Comparison of ENCODE assay signal across 19 cellular contexts in the genomic region with DNA sequence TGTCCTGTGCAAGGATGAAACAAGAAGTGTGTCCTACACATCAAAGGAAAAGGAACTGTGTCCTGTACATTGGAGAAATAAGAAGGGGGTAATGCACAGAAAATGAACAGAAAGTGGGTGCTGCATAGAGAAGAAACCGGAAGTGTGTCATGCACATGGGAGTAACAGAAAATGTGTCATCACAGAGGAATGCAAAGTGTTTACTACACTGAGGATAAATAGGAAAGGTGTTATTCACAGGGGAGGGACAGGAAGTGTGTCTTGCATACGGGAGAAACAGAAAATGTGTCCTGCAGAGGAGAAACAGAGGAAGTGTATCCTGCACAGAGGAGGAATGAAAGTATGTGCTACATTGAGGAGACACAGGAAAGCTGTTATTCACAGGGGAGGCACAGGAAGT.
A peak's percentile ranks its signal among the peaks of the same experiment; 100 is the strongest.
DNase-seq lines count a peak whose midpoint lies in the region; ATAC-seq, FAIRE-seq and TF ChIP-seq lines count a peak whose summit lies in the region.
"Had no signal": no experiment of that assay in that cellular context is flagged by ENCODE, and none has a peak within 500 bp of the region (broad histone marks: within the 10 kb centered on the region; RNA-seq: fewer than 3 reads in every experiment).

No MANE protein-coding gene starts in this region.

- peaks cover 7% of the 10 kb centered on the region for H3K4me1 Mint-ChIP-seq in CD8-positive, alpha-beta T cell (ENCODE audit: low read depth)
- H3K4me1 Mint-ChIP-seq: CD4-positive, CD25-positive, alpha-beta regulatory T cell had no signal

- H4K20me1 ChIP-seq in OCI-LY3 (ENCODE audit: insufficient read depth, low read length) (no peaks in the 10 kb centered on the region), endothelial cell of umbilical vein (replicated peaks; ENCODE audit: control insufficient read depth, extremely low read depth, insufficient read depth, low read length) (no peaks in the 10 kb centered on the region)
- H4K20me1 ChIP-seq: BLaER1 treated with 17β-estradiol and CSF1 and Interleukin-3, amounts not matched to agents 10 nM and 100 nM had no signal

- no peak for TF ChIP-seq POLR2A in endothelial cell of umbilical vein (IDR thresholded peaks at IDR 0.05; ENCODE audit: low read depth, low read length)

- H2BK15ac ChIP-seq in mesenchymal stem cell (ENCODE audit: low read depth, poor library complexity, severe bottlenecking): no peak overlapping the region

- H4K8ac ChIP-seq in mesenchymal stem cell (ENCODE audit: low read length): peak overlapping the region; percentile 21

- peak overlapping the region in 1 of 2 experiments; percentile 41 for H3K14ac ChIP-seq in mesenchymal stem cell (ENCODE audit: low read length in 2 of 2)

- H2BK120ac ChIP-seq in mesenchymal stem cell (ENCODE audit: low read depth, low read length): no peak overlapping the region

- H2AFZ ChIP-seq in OCI-LY3 (ENCODE audit: low read depth, low read length): 0 out of 2 replicates have a peak overlapping the region, but pooled peaks have one; percentile 30
- H2AFZ ChIP-seq in endothelial cell of umbilical vein (ENCODE audit: low read depth, low read length): no peak overlapping the region
- H2AFZ ChIP-seq in mesenchymal stem cell (ENCODE audit: low read depth, low read length): no peak overlapping the region

- H2AK5ac ChIP-seq in mesenchymal stem cell (ENCODE audit: low read length, severe bottlenecking): no peak overlapping the region

- peaks cover 18% of the 10 kb centered on the region for H3K9me3 ChIP-seq in CD8-positive, alpha-beta T cell (ENCODE audit: low read length)
- H3K9me3 ChIP-seq in OCI-LY3 (ENCODE audit: insufficient read depth, low read length) (peaks cover 16% of the 10 kb centered on the region), endothelial cell of umbilical vein (replicated peaks; ENCODE audit: control insufficient read depth, insufficient read depth, low read length) (no peaks in the 10 kb centered on the region), mesenchymal stem cell (ENCODE audit: control insufficient read depth, low read length) (no peaks in the 10 kb centered on the region)
- H3K9me3 ChIP-seq: BLaER1 treated with 17β-estradiol and CSF1 and Interleukin-3, amounts not matched to agents 10 nM and 100 nM; HAP-1 had no signal

- no peak for DNase-seq in CD8-positive, alpha-beta T cell
- DNase-seq in endothelial cell of umbilical vein (ENCODE audit: low read depth, low spot score): no peak
- no peak for DNase-seq in mesenchymal stem cell
- no peak for DNase-seq in GF-D8 (lab: John Stamatoyannopoulos, UW)
- no peak for DNase-seq in NCI-H1417 treated with DMSO at 0.1 percent for 48 hours (lab: John Stamatoyannopoulos, UW)
- no peak for DNase-seq in glomerular visceral epithelial cell (ENCODE audit: extremely low spot score)
- no peak for DNase-seq in COLO668 (lab: John Stamatoyannopoulos, UW; ENCODE audit: unreplicated experiment)
- DNase-seq: 8988T; ACHN; CD4-positive, CD25-positive, alpha-beta regulatory T cell; COR-L47; GOT3 had no signal

- no peak for FAIRE-seq in endothelial cell of umbilical vein (lab: Jason Lieb, UNC)
- FAIRE-seq: GM12878, GM18507, HepG2, HTR-8/SVneo had no signal

- no peak overlapping the region for H3K4me3 Mint-ChIP-seq in CD8-positive, alpha-beta T cell
- H3K4me3 Mint-ChIP-seq: CD4-positive, CD25-positive, alpha-beta regulatory T cell had no signal

- H2BK12ac ChIP-seq in mesenchymal stem cell (ENCODE audit: low read length in 2 of 2): peak overlapping the region in 1 of 2 experiments; percentile 63

- H4K91ac ChIP-seq in mesenchymal stem cell (ENCODE audit: low read length): no peak overlapping the region

- H3K4me1 ChIP-seq in CD8-positive, alpha-beta T cell (ENCODE audit: insufficient read depth, low read length): peaks cover 4% of the 10 kb centered on the region
- H3K4me1 ChIP-seq in OCI-LY3 (ENCODE audit: low read length): peaks cover 33% of the 10 kb centered on the region
- H3K4me1 ChIP-seq in endothelial cell of umbilical vein (ENCODE audit: control insufficient read depth, extremely low read depth, insufficient read depth, low read length): peaks cover 19% of the 10 kb centered on the region
- no peaks in the 10 kb centered on the region for H3K4me1 ChIP-seq in mesenchymal stem cell (ENCODE audit: control insufficient read depth, insufficient read depth, low read depth, low read length)
- H3K4me1 ChIP-seq: BLaER1 treated with 17β-estradiol and CSF1 and Interleukin-3, amounts not matched to agents 10 nM and 100 nM; HAP-1 had no signal

- no peaks in the 10 kb centered on the region for H3K9me1 ChIP-seq in endothelial cell of umbilical vein (replicated peaks; ENCODE audit: control insufficient read depth, extremely low read depth, insufficient read depth, low read length)

- H3K36me3 ChIP-seq in CD8-positive, alpha-beta T cell (ENCODE audit: insufficient read depth, low read length): no peaks in the 10 kb centered on the region
- peaks cover 12% of the 10 kb centered on the region for H3K36me3 ChIP-seq in OCI-LY3 (replicated peaks; ENCODE audit: low read depth, low read length)
- H3K36me3 ChIP-seq in endothelial cell of umbilical vein (ENCODE audit: control insufficient read depth in 2 of 2, extremely low read depth in 1 of 2, insufficient read depth in 2 of 2, low read length in 2 of 2): no peaks in the 10 kb centered on the region
- H3K36me3 ChIP-seq in mesenchymal stem cell (ENCODE audit: control insufficient read depth in 1 of 2, insufficient read depth in 2 of 2, low read depth in 1 of 2, low read length in 2 of 2): no peaks in the 10 kb centered on the region
- H3K36me3 ChIP-seq: BLaER1 treated with 17β-estradiol and CSF1 and Interleukin-3, amounts not matched to agents 10 nM and 100 nM; HAP-1 had no signal

- H3K27ac Mint-ChIP-seq in CD8-positive, alpha-beta T cell: no peak overlapping the region
- H3K27ac Mint-ChIP-seq: CD4-positive, CD25-positive, alpha-beta regulatory T cell had no signal

- no peaks in the 10 kb centered on the region for H3K27me3 ChIP-seq in CD8-positive, alpha-beta T cell (ENCODE audit: insufficient read depth, low read length)
- H3K27me3 ChIP-seq in OCI-LY3 (ENCODE audit: low read depth, low read length) (no peaks in the 10 kb centered on the region), endothelial cell of umbilical vein (ENCODE audit: control insufficient read depth in 2 of 2, insufficient read depth in 2 of 2, low read length in 2 of 2) (no peaks in the 10 kb centered on the region), mesenchymal stem cell (ENCODE audit: control insufficient read depth in 1 of 2, insufficient read depth in 1 of 2, low read length in 2 of 2) (no peaks in the 10 kb centered on the region)
- H3K27me3 ChIP-seq: BLaER1 treated with 17β-estradiol and CSF1 and Interleukin-3, amounts not matched to agents 10 nM and 100 nM had no signal

- intact Hi-C loops in CD8-positive, alpha-beta T cell (cut with DNase I, micrococcal nuclease): loop anchor here in 1 of 2 experiments (10.0 kb wide), 1 partner anchor 80 kb away; no protein-coding TSS in a partner anchor
- intact Hi-C loops in endothelial cell of umbilical vein (cut with micrococcal nuclease): loop anchor here (2.0 to 10.0 kb wide), 2 partner anchors 122 to 260 kb away; no protein-coding TSS in a partner anchor

- BruUV-seq in endothelial cell of umbilical vein (replicated peaks; lab: Mats Ljungman, UMichigan): no TSS peak

- no peaks in the 10 kb centered on the region for H3K79me1 ChIP-seq in mesenchymal stem cell (replicated peaks; ENCODE audit: low read length, poor library complexity, severe bottlenecking)

- H3K23ac ChIP-seq in mesenchymal stem cell (ENCODE audit: low read length in 2 of 2): no peak overlapping the region

- H3K18ac ChIP-seq in mesenchymal stem cell (ENCODE audit: low read depth in 1 of 2, low read length in 2 of 2): peak overlapping the region; percentile 43 to 76

- CTCF ChIA-PET in CD8-positive, alpha-beta T cell (lab: Charles Lee): no interaction called here
- CTCF ChIA-PET in endothelial cell of umbilical vein (lab: Charles Lee): no interaction called here

- POLR2A ChIA-PET in CD8-positive, alpha-beta T cell (lab: Charles Lee): no interaction called here
- POLR2A ChIA-PET in endothelial cell of umbilical vein (lab: Charles Lee): no interaction called here

- no peak overlapping the region for H2BK5ac ChIP-seq in mesenchymal stem cell (ENCODE audit: low read depth, low read length, poor library complexity, severe bottlenecking)

- H3K27me3 Mint-ChIP-seq in CD8-positive, alpha-beta T cell (ENCODE audit: low read depth): no peaks in the 10 kb centered on the region
- H3K27me3 Mint-ChIP-seq: CD4-positive, CD25-positive, alpha-beta regulatory T cell had no signal

- H3K4me2 ChIP-seq in OCI-LY3 (ENCODE audit: low read length) (peak overlapping the region; percentile 46), endothelial cell of umbilical vein (ENCODE audit: insufficient read depth, low read length) (peak overlapping the region; percentile 11), mesenchymal stem cell (ENCODE audit: low read length, poor library complexity, severe bottlenecking) (no peak overlapping the region)
- H3K4me2 ChIP-seq: BLaER1 treated with 17β-estradiol and CSF1 and Interleukin-3, amounts not matched to agents 10 nM and 100 nM had no signal

- dilution Hi-C loops in endothelial cell of umbilical vein (cut with MboI; ENCODE audit: extremely low pct_ligation_motif_present, low sequenced_read_pairs): no loop called here

- WGBS in mesenchymal stem cell: 14% methylated on average over 2 of the region's 2 CpGs

- ATAC-seq in CD8-positive, alpha-beta T cell: no peak
- ATAC-seq: GM12878, HepG2 had no signal

- no peak for TF ChIP-seq CTCF in CD8-positive, alpha-beta T cell (IDR thresholded peaks at IDR 0.05)
- TF ChIP-seq CTCF in OCI-LY3 (IDR thresholded peaks at IDR 0.05; ENCODE audit: low read depth, low read length): no peak
- TF ChIP-seq CTCF in endothelial cell of umbilical vein (IDR thresholded peaks at IDR 0.05; ENCODE audit: extremely low read depth in 1 of 2, insufficient read depth in 1 of 2, low read depth in 1 of 2, low read length in 2 of 2): no peak

- peak overlapping the region; percentile 5 for H3K4me3 ChIP-seq in CD8-positive, alpha-beta T cell (ENCODE audit: low read depth, low read length)
- H3K4me3 ChIP-seq in OCI-LY3 (ENCODE audit: low read length) (peak overlapping the region; percentile 29; the same call in 1 of the 2 replicates), endothelial cell of umbilical vein (replicated peaks in 1 of 3; ENCODE audit: insufficient read depth in 1 of 3, low read depth in 1 of 3, low read length in 3 of 3) (no peak overlapping the region), mesenchymal stem cell (ENCODE audit: insufficient read depth in 1 of 2, low read depth in 1 of 2, low read length in 2 of 2) (no peak overlapping the region)
- H3K4me3 ChIP-seq: BLaER1 treated with 17β-estradiol and CSF1 and Interleukin-3, amounts not matched to agents 10 nM and 100 nM; GM12878; HAP-1 had no signal

- H3K79me2 ChIP-seq in OCI-LY3 (ENCODE audit: low read length): no peaks in the 10 kb centered on the region
- H3K79me2 ChIP-seq in endothelial cell of umbilical vein (ENCODE audit: control insufficient read depth, insufficient read depth, low read length): no peaks in the 10 kb centered on the region

- peaks cover 11% of the 10 kb centered on the region for H3K9me3 Mint-ChIP-seq in CD8-positive, alpha-beta T cell

- H3K4ac ChIP-seq in mesenchymal stem cell (ENCODE audit: low read depth in 1 of 2, low read length in 2 of 2): peak overlapping the region in 1 of 2 experiments; percentile 79

- H3K9ac ChIP-seq in OCI-LY3 (ENCODE audit: low read length): no peak overlapping the region
- no peak overlapping the region for H3K9ac ChIP-seq in endothelial cell of umbilical vein (replicated peaks; ENCODE audit: extremely low read depth, insufficient read depth, low read length)
- no peak overlapping the region for H3K9ac ChIP-seq in mesenchymal stem cell (ENCODE audit: low read length)
- H3K9ac ChIP-seq: BLaER1 treated with 17β-estradiol and CSF1 and Interleukin-3, amounts not matched to agents 10 nM and 100 nM had no signal

- no peak overlapping the region for H3K27ac ChIP-seq in CD8-positive, alpha-beta T cell (ENCODE audit: low read depth, low read length)
- H3K27ac ChIP-seq in OCI-LY3 (ENCODE audit: low read length): peak overlapping the region; percentile 97
- H3K27ac ChIP-seq in endothelial cell of umbilical vein (ENCODE audit: insufficient read depth, low read depth, low read length): peak overlapping the region; percentile 41
- H3K27ac ChIP-seq in mesenchymal stem cell (ENCODE audit: low read length, poor library complexity, severe bottlenecking): peak overlapping the region; percentile 65
- H3K27ac ChIP-seq: BLaER1 treated with 17β-estradiol and CSF1 and Interleukin-3, amounts not matched to agents 10 nM and 100 nM had no signal

- H3K36me3 Mint-ChIP-seq in CD8-positive, alpha-beta T cell: peaks cover 3% of the 10 kb centered on the region
- H3K36me3 Mint-ChIP-seq: CD4-positive, CD25-positive, alpha-beta regulatory T cell had no signal

Comparison
In these comparisons a context has a peak if more than half of its experiments do, and no peak if none do; other contexts are left out.
1. H3K4me3 ChIP-seq: peak in CD8-positive, alpha-beta T cell (single experiment) and OCI-LY3 (single experiment); none in endothelial cell of umbilical vein (0 of 3) and mesenchymal stem cell (0 of 2).